In the genomic region with DNA sequence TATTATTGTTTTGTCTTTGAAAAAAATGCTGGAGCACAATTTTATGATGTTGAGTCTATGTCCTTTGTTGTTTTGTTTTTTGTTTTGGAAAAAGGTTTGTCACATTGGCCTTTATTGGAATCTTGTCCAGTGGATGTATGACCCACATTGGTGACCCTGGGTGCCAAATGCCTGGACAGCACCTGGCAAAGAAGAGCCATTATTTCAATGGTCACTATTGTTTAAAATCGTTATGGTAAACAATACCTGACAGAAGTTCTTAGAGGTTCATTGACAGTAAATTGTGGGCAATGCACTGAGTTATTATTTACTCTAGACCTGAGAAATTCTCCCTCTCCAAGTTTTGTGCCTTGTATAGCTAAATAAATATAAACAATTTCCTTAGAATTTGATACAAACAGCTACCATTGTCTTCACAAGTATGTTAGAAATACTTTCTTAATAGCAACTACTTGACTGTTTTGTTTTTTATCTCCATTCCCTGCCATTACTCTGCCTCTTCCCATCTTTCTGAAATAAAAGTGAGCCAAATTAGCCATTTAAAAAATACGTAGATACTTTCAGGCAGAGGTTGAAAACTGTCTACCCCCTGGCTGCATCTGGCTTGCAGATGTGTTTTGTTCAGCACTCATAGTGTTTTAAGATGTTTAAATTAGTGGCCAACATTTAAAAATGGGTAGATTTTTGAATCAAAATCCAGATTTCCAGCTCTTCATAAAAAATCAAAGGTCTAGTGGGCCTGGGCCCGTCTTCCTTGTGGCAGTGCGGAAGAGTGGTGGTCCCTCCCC, we compare ENCODE assay signal across 22 cellular contexts.
DNase-seq lines count a peak whose midpoint lies in the region; ATAC-seq and TF ChIP-seq lines count a peak whose summit lies in the region.
"Had no signal": no experiment of that assay in that cellular context is flagged by ENCODE, and none has a peak within 500 bp of the region (broad histone marks: within the 10 kb centered on the region; RNA-seq: fewer than 3 reads in every experiment).

No MANE protein-coding gene starts in this region.

- H3K36me3 Mint-ChIP-seq in stimulated activated effector memory CD8-positive, alpha-beta T cell treated with anti-CD3 and anti-CD28 coated beads, Interleukin-12 subunit alpha, Interleukin-12 subunit beta, amount 100 ng/mL, for 72 hours = peaks cover 37% of the 10 kb centered on the region

- H3K27ac Mint-ChIP-seq in stimulated activated effector memory CD8-positive, alpha-beta T cell treated with anti-CD3 and anti-CD28 coated beads, Interleukin-12 subunit alpha, Interleukin-12 subunit beta, amount 100 ng/mL, for 72 hours = peak overlapping the region; percentile 57
- H3K27ac Mint-ChIP-seq: activated naive CD4-positive, alpha-beta T cell treated with anti-CD3 and anti-CD28 coated beads, Interleukin-2, amount 10 ng/mL, durations not matched to agents 7 days and 5 days had no signal

- peak overlapping the region; percentile 6 to 55 for H3K27ac ChIP-seq in coronary artery
- H3K27ac ChIP-seq: 22Rv1, PC-9, SJCRH30, transverse colon had no signal

- TF ChIP-seq CTCF in HFF-Myc (IDR thresholded peaks at IDR 0.05; ENCODE audit: low read depth, low read length, missing control alignments) = no peak
- TF ChIP-seq CTCF in coronary artery (IDR thresholded peaks at IDR 0.05) = no peak

- no peaks in the 10 kb centered on the region for H3K9me3 Mint-ChIP-seq in stimulated activated effector memory CD8-positive, alpha-beta T cell treated with anti-CD3 and anti-CD28 coated beads, Interleukin-12 subunit alpha, Interleukin-12 subunit beta, amount 100 ng/mL, for 72 hours
- H3K9me3 Mint-ChIP-seq: activated naive CD4-positive, alpha-beta T cell treated with anti-CD3 and anti-CD28 coated beads, Interleukin-2, amount 10 ng/mL, durations not matched to agents 7 days and 5 days; stimulated activated memory B cell treated with anti-CD40 and anti-IgM and Interleukin-4, amounts not matched to agents 10 μg/mL and 1 μg/mL and 100 μg/mL, for 72 hours; T-helper 1 cell treated with Interleukin-12 subunit alpha and Interleukin-12 subunit beta and Interleukin-4 antibody, amounts not matched to agents 30 μg/mL and 1 μg/mL, for 36 hours had no signal

- peaks cover 96% of the 10 kb centered on the region for H3K4me1 Mint-ChIP-seq in stimulated activated effector memory CD8-positive, alpha-beta T cell treated with anti-CD3 and anti-CD28 coated beads, Interleukin-12 subunit alpha, Interleukin-12 subunit beta, amount 100 ng/mL, for 72 hours

- H3K4me3 Mint-ChIP-seq in stimulated activated effector memory CD8-positive, alpha-beta T cell treated with anti-CD3 and anti-CD28 coated beads, Interleukin-12 subunit alpha, Interleukin-12 subunit beta, amount 100 ng/mL, for 72 hours = no peak overlapping the region
- H3K4me3 Mint-ChIP-seq: activated naive CD4-positive, alpha-beta T cell treated with anti-CD3 and anti-CD28 coated beads, Interleukin-2, amount 10 ng/mL, durations not matched to agents 7 days and 5 days; neural crest cell; stimulated activated memory B cell treated with anti-CD40 and anti-IgM and Interleukin-4, amounts not matched to agents 10 μg/mL and 1 μg/mL and 100 μg/mL, for 72 hours; T-helper 1 cell treated with Interleukin-12 subunit alpha and Interleukin-12 subunit beta and Interleukin-4 antibody, amounts not matched to agents 30 μg/mL and 1 μg/mL, for 36 hours had no signal

- DNase-seq in NCI-H146 (lab: John Stamatoyannopoulos, UW) (peak; percentile 6), NCI-H146 treated with DMSO at 0.1 percent for 48 hours (lab: John Stamatoyannopoulos, UW; ENCODE audit: unreplicated experiment) (no peak), HFF-Myc (ENCODE audit: extremely low read depth, low read depth) (peak; percentile 50), coronary artery (ENCODE audit: low spot score) (no peak), DMS79 treated with DMSO at 0.1 percent for 48 hours (lab: John Stamatoyannopoulos, UW) (no peak), germinal center (ENCODE audit: low spot score) (no peak)
- DNase-seq in stimulated activated effector memory CD8-positive, alpha-beta T cell treated with anti-CD3 and anti-CD28 coated beads, Interleukin-12 subunit alpha, Interleukin-12 subunit beta, amount 100 ng/mL, for 72 hours (ENCODE audit: low spot score in 2 of 2) = no peak
- DNase-seq: activated CD4-positive, alpha-beta T cell treated with anti-CD3 and anti-CD28 coated beads, Interleukin-2, amount 50 U/mL, for 1 hour; activated naive CD4-positive, alpha-beta T cell treated with anti-CD3 and anti-CD28 coated beads, Interleukin-2, amount 10 ng/mL, durations not matched to agents 7 days and 5 days; BE2C; GDM1; head of caudate nucleus; NCI-H187 treated with DMSO at 0.1 percent for 48 hours; NCI-H345; PC-9; transverse colon had no signal

- no peak for ATAC-seq in stimulated activated effector memory CD8-positive, alpha-beta T cell treated with anti-CD3 and anti-CD28 coated beads, Interleukin-12 subunit alpha, Interleukin-12 subunit beta, amount 100 ng/mL, for 72 hours
- ATAC-seq in HG03342 (IDR thresholded peaks at IDR 0.05; ENCODE audit: unreplicated experiment) = no peak

- H3K4me3 ChIP-seq in HFF-Myc (replicated peaks; ENCODE audit: low read depth, low read length) (no peak overlapping the region), coronary artery (no peak overlapping the region)
- H3K4me3 ChIP-seq: PC-9, SJCRH30, transverse colon had no signal

Comparison
In these comparisons a context has a peak if more than half of its experiments do, and no peak if none do; other contexts are left out.
1. DNase-seq: peak in NCI-H146 (single experiment) and HFF-Myc (single experiment); none in NCI-H146 treated with DMSO at 0.1 percent for 48 hours (single experiment), coronary artery (single experiment), stimulated activated effector memory CD8-positive, alpha-beta T cell treated with anti-CD3 and anti-CD28 coated beads, Interleukin-12 subunit alpha, Interleukin-12 subunit beta, amount 100 ng/mL, for 72 hours (0 of 2), DMS79 treated with DMSO at 0.1 percent for 48 hours (single experiment) and germinal center (single experiment).